Comparison of ENCODE assay signal across 1 cellular context in genomic region chr2:159592446-159592845, GRCh38.
TF ChIP-seq lines count a peak whose summit lies in the region.

No MANE protein-coding gene starts in this region.

TF ChIP-seq in GM23338, 12 proteins besides CTCF, POLR2A, EP300 and RAD21:
- TF ChIP-seq ZNF462 (CRISPR knock-in tag; IDR thresholded peaks at IDR 0.05) = no peak
- no peak for TF ChIP-seq CREB1 (CRISPR knock-in tag; IDR thresholded peaks at IDR 0.05; ENCODE audit: low read depth)
- TF ChIP-seq STAT1 (IDR thresholded peaks at IDR 0.05; ENCODE audit: unreplicated experiment) = no peak
- no peak for TF ChIP-seq ZNF114 (CRISPR knock-in tag; IDR thresholded peaks at IDR 0.05)
- TF ChIP-seq REST (IDR thresholded peaks at IDR 0.05; ENCODE audit: unreplicated experiment) = no peak
- TF ChIP-seq ETS1 (IDR thresholded peaks at IDR 0.05) = no peak
- no peak for TF ChIP-seq JUNB (IDR thresholded peaks at IDR 0.05; ENCODE audit: unreplicated experiment)
- no peak for TF ChIP-seq ZNF331 (CRISPR knock-in tag; IDR thresholded peaks at IDR 0.05; ENCODE audit: low read depth)
- no peak for TF ChIP-seq EZH2phosphoT487 (IDR thresholded peaks at IDR 0.05; ENCODE audit: unreplicated experiment)
- no peak for TF ChIP-seq POLR2AphosphoS5 (IDR thresholded peaks at IDR 0.05; ENCODE audit: low read depth)
- TF ChIP-seq EZH2 (IDR thresholded peaks at IDR 0.05; ENCODE audit: low read depth, unreplicated experiment) = no peak
- TF ChIP-seq NANOG (IDR thresholded peaks at IDR 0.05; ENCODE audit: borderline replicate concordance) = no peak
